In the genomic region with DNA sequence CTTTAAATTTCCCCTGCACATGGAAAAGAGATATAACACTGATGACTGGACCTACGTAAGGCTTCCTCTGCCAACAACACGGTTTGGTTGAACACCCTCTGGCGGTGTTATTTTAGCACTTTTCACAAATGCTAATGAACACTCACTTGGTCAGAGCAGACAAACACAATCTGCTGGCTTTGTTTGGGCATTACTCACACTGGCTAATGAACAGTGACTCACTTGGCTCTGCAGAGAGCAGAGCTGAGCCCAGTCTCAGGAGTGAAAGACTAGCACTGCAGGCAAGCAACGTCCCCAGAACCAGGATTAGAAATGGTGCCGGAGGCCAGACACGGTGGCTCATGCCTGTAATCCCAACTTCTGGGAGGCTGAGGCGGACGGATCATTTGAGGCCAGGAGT, we compare ENCODE assay signal across 11 cellular contexts.
DNase-seq lines count a peak whose midpoint lies in the region; ATAC-seq and TF ChIP-seq lines count a peak whose summit lies in the region.
"Had no signal": no experiment of that assay in that cellular context is flagged by ENCODE, and none has a peak within 500 bp of the region (broad histone marks: within the 10 kb centered on the region; RNA-seq: fewer than 3 reads in every experiment).

No MANE protein-coding gene starts in this region.

- H3K4me3 ChIP-seq in fibroblast of villous mesenchyme (ENCODE audit: low read depth, low read length), result no peak overlapping the region

- peak; percentile 92 for ATAC-seq in SK-N-SH treated with all-trans-retinoic acid at 6 μM for 48 hours
- peak; percentile 69 for ATAC-seq in omental fat pad (ENCODE audit: low FRiP score)
- ATAC-seq in activated naive CD4-positive, alpha-beta T cell treated with anti-CD3 and anti-CD28 coated beads, Interleukin-2, amount 50 U/mL, for 72 hours, result no peak

- H3K9me3 Mint-ChIP-seq in activated naive CD4-positive, alpha-beta T cell treated with anti-CD3 and anti-CD28 coated beads, Interleukin-2, amount 50 U/mL, for 72 hours, result no peaks in the 10 kb centered on the region
- H3K9me3 Mint-ChIP-seq: T-helper 2 cell treated with Interferon-gamma antibody and Interleukin-4, amounts not matched to agents 5 μg/mL and 100 μg/mL, for 36 hours had no signal

- H3K36me3 Mint-ChIP-seq in activated naive CD4-positive, alpha-beta T cell treated with anti-CD3 and anti-CD28 coated beads, Interleukin-2, amount 50 U/mL, for 72 hours, result no peaks in the 10 kb centered on the region
- H3K36me3 Mint-ChIP-seq: naive B cell had no signal

- DNase-seq in ELR (ENCODE audit: low read depth) (peak; percentile 62), fibroblast of villous mesenchyme (ENCODE audit: low read depth) (peak; percentile 26), omental fat pad (ENCODE audit: low spot score) (no peak), cerebellar nuclear complex (lab: John Stamatoyannopoulos, UW) (no peak), OCI-M1 (lab: John Stamatoyannopoulos, UW) (no peak)
- no peak for DNase-seq in activated naive CD4-positive, alpha-beta T cell treated with anti-CD3 and anti-CD28 coated beads, Interleukin-2, amount 50 U/mL, for 72 hours (ENCODE audit: low spot score in 2 of 2)
- DNase-seq in activated CD4-positive, alpha-beta T cell treated with anti-CD3 and anti-CD28 coated beads, Interleukin-2, amount 50 U/mL, for 1 hour, result no peak
- DNase-seq: H7, naive B cell had no signal

- no peak for TF ChIP-seq CTCF in fibroblast of villous mesenchyme (IDR thresholded peaks at IDR 0.05; ENCODE audit: insufficient read depth, low read depth, low read length)
- no peak for TF ChIP-seq CTCF in omental fat pad (IDR thresholded peaks at IDR 0.05)

- no peak overlapping the region for H3K27ac Mint-ChIP-seq in activated naive CD4-positive, alpha-beta T cell treated with anti-CD3 and anti-CD28 coated beads, Interleukin-2, amount 50 U/mL, for 72 hours
- H3K27ac Mint-ChIP-seq: naive B cell; T-helper 2 cell treated with Interferon-gamma antibody and Interleukin-4, amounts not matched to agents 5 μg/mL and 100 μg/mL, for 36 hours had no signal

TF ChIP-seq in SK-N-SH treated with all-trans-retinoic acid at 6 μM for 48 hours, 23 proteins besides CTCF, POLR2A, EP300 and RAD21:
- no peak for TF ChIP-seq ZFP3 (CRISPR knock-in tag; IDR thresholded peaks at IDR 0.05)
- TF ChIP-seq, protein P1, sequence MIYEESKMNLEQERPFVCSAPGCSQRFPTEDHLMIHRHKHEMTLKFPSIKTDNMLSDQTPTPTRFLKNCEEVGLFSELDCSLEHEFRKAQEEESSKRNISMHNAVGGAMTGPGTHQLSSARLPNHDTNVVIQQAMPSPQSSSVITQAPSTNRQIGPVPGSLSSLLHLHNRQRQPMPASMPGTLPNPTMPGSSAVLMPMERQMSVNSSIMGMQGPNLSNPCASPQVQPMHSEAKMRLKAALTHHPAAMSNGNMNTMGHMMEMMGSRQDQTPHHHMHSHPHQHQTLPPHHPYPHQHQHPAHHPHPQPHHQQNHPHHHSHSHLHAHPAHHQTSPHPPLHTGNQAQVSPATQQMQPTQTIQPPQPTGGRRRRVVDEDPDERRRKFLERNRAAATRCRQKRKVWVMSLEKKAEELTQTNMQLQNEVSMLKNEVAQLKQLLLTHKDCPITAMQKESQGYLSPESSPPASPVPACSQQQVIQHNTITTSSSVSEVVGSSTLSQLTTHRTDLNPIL (CRISPR knock-in tag; IDR thresholded peaks at IDR 0.05; ENCODE audit: low read depth), result no peak
- no peak for TF ChIP-seq ISL1 (CRISPR knock-in tag; IDR thresholded peaks at IDR 0.05)
- TF ChIP-seq ARNTL (CRISPR knock-in tag; IDR thresholded peaks at IDR 0.05; ENCODE audit: borderline replicate concordance, low read depth), result no peak
- no peak for TF ChIP-seq TOX (CRISPR knock-in tag; IDR thresholded peaks at IDR 0.05; ENCODE audit: borderline replicate concordance)
- TF ChIP-seq, protein P2, sequence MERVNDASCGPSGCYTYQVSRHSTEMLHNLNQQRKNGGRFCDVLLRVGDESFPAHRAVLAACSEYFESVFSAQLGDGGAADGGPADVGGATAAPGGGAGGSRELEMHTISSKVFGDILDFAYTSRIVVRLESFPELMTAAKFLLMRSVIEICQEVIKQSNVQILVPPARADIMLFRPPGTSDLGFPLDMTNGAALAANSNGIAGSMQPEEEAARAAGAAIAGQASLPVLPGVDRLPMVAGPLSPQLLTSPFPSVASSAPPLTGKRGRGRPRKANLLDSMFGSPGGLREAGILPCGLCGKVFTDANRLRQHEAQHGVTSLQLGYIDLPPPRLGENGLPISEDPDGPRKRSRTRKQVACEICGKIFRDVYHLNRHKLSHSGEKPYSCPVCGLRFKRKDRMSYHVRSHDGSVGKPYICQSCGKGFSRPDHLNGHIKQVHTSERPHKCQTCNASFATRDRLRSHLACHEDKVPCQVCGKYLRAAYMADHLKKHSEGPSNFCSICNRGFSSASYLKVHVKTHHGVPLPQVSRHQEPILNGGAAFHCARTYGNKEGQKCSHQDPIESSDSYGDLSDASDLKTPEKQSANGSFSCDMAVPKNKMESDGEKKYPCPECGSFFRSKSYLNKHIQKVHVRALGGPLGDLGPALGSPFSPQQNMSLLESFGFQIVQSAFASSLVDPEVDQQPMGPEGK (CRISPR knock-in tag; IDR thresholded peaks at IDR 0.05; ENCODE audit: borderline replicate concordance), result no peak
- TF ChIP-seq GLIS3 (CRISPR knock-in tag; IDR thresholded peaks at IDR 0.05), result no peak
- TF ChIP-seq ZFP30 (CRISPR knock-in tag; IDR thresholded peaks at IDR 0.05), result no peak
- no peak for TF ChIP-seq BACH2 (CRISPR knock-in tag; IDR thresholded peaks at IDR 0.05; ENCODE audit: borderline replicate concordance)
- TF ChIP-seq, protein P3, sequence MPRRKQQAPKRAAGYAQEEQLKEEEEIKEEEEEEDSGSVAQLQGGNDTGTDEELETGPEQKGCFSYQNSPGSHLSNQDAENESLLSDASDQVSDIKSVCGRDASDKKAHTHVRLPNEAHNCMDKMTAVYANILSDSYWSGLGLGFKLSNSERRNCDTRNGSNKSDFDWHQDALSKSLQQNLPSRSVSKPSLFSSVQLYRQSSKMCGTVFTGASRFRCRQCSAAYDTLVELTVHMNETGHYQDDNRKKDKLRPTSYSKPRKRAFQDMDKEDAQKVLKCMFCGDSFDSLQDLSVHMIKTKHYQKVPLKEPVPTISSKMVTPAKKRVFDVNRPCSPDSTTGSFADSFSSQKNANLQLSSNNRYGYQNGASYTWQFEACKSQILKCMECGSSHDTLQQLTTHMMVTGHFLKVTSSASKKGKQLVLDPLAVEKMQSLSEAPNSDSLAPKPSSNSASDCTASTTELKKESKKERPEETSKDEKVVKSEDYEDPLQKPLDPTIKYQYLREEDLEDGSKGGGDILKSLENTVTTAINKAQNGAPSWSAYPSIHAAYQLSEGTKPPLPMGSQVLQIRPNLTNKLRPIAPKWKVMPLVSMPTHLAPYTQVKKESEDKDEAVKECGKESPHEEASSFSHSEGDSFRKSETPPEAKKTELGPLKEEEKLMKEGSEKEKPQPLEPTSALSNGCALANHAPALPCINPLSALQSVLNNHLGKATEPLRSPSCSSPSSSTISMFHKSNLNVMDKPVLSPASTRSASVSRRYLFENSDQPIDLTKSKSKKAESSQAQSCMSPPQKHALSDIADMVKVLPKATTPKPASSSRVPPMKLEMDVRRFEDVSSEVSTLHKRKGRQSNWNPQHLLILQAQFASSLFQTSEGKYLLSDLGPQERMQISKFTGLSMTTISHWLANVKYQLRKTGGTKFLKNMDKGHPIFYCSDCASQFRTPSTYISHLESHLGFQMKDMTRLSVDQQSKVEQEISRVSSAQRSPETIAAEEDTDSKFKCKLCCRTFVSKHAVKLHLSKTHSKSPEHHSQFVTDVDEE (CRISPR knock-in tag; IDR thresholded peaks at IDR 0.05), result no peak
- no peak for TF ChIP-seq ZC3H10 (CRISPR knock-in tag; IDR thresholded peaks at IDR 0.05)
- TF ChIP-seq, protein P4, sequence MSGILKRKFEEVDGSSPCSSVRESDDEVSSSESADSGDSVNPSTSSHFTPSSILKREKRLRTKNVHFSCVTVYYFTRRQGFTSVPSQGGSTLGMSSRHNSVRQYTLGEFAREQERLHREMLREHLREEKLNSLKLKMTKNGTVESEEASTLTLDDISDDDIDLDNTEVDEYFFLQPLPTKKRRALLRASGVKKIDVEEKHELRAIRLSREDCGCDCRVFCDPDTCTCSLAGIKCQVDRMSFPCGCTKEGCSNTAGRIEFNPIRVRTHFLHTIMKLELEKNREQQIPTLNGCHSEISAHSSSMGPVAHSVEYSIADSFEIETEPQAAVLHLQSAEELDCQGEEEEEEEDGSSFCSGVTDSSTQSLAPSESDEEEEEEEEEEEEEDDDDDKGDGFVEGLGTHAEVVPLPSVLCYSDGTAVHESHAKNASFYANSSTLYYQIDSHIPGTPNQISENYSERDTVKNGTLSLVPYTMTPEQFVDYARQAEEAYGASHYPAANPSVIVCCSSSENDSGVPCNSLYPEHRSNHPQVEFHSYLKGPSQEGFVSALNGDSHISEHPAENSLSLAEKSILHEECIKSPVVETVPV (CRISPR knock-in tag; IDR thresholded peaks at IDR 0.05), result no peak
- TF ChIP-seq RARB (CRISPR knock-in tag; IDR thresholded peaks at IDR 0.05), result no peak
- no peak for TF ChIP-seq ESRRG (CRISPR knock-in tag; IDR thresholded peaks at IDR 0.05)
- TF ChIP-seq ZNF565 (CRISPR knock-in tag; conservative IDR thresholded peaks at IDR 0.05; ENCODE audit: low read depth), result no peak
- no peak for TF ChIP-seq ZNF70 (CRISPR knock-in tag; IDR thresholded peaks at IDR 0.05)
- TF ChIP-seq OSR1 (CRISPR knock-in tag; IDR thresholded peaks at IDR 0.05), result no peak
- TF ChIP-seq TCF4 (CRISPR knock-in tag; IDR thresholded peaks at IDR 0.05; ENCODE audit: borderline replicate concordance), result no peak
- TF ChIP-seq, protein P5, sequence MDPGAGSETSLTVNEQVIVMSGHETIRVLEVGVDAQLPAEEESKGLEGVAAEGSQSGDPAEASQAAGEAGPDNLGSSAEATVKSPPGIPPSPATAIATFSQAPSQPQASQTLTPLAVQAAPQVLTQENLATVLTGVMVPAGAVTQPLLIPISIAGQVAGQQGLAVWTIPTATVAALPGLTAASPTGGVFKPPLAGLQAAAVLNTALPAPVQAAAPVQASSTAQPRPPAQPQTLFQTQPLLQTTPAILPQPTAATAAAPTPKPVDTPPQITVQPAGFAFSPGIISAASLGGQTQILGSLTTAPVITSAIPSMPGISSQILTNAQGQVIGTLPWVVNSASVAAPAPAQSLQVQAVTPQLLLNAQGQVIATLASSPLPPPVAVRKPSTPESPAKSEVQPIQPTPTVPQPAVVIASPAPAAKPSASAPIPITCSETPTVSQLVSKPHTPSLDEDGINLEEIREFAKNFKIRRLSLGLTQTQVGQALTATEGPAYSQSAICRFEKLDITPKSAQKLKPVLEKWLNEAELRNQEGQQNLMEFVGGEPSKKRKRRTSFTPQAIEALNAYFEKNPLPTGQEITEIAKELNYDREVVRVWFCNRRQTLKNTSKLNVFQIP (CRISPR knock-in tag; IDR thresholded peaks at IDR 0.05; ENCODE audit: borderline replicate concordance, low read depth), result no peak
- TF ChIP-seq PPARA (CRISPR knock-in tag; IDR thresholded peaks at IDR 0.05; ENCODE audit: borderline replicate concordance), result no peak

Comparison
In these comparisons a context has a peak if more than half of its experiments do, and no peak if none do; other contexts are left out.
1. DNase-seq: peak in ELR (single experiment) and fibroblast of villous mesenchyme (single experiment); none in omental fat pad (single experiment), cerebellar nuclear complex (0 of 2), activated naive CD4-positive, alpha-beta T cell treated with anti-CD3 and anti-CD28 coated beads, Interleukin-2, amount 50 U/mL, for 72 hours (0 of 2), OCI-M1 (single experiment) and activated CD4-positive, alpha-beta T cell treated with anti-CD3 and anti-CD28 coated beads, Interleukin-2, amount 50 U/mL, for 1 hour (single experiment).
2. ATAC-seq: peak in SK-N-SH treated with all-trans-retinoic acid at 6 μM for 48 hours (single experiment) and omental fat pad (single experiment); none in activated naive CD4-positive, alpha-beta T cell treated with anti-CD3 and anti-CD28 coated beads, Interleukin-2, amount 50 U/mL, for 72 hours (0 of 2).